In the genomic region with DNA sequence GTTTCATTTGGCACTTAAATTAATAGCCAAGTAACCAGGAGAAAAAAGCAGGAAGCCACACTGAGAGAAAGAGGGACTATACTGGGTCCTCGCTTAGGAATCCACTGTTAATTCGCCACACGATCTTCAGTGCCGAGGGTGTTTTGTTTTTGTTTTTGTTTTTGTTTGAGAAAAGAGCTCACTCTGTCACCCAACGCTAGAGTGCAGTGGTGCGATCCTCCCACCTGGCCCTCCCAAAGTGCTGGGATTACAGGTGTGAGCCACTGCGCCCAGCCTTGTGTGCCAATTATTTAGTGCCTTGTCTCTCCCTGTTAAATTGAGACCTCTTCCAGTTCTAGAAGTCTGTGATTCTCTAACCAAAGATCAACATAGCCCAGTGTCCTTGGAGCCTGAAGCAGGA, we compare ENCODE assay signal across 22 cellular contexts.
"Had no signal": no experiment of that assay in that cellular context is flagged by ENCODE, and none has a peak within 500 bp of the region (broad histone marks: within the 10 kb centered on the region; RNA-seq: fewer than 3 reads in every experiment).

No MANE protein-coding gene starts in this region.

- H3K36me3 Mint-ChIP-seq: mesothelial cell of epicardium; natural killer cell treated with Interleukin-12 subunit alpha and Interleukin-12 subunit beta and Interleukin-15 and Interleukin-18, amount 100 ng/mL, for 72 hours had no signal

- H3K9me3 Mint-ChIP-seq: memory B cell; natural killer cell treated with Interleukin-12 subunit alpha and Interleukin-12 subunit beta and Interleukin-15 and Interleukin-18, amount 100 ng/mL, for 72 hours had no signal

- H3K4me2 ChIP-seq: smooth muscle cell had no signal

- H3K4me1 Mint-ChIP-seq: memory B cell had no signal

- H3K4me3 Mint-ChIP-seq: memory B cell; mesothelial cell of epicardium; natural killer cell treated with Interleukin-12 subunit alpha and Interleukin-12 subunit beta and Interleukin-15 and Interleukin-18, amount 100 ng/mL, for 72 hours had no signal

- H3K4me1 ChIP-seq: gastrocnemius medialis, left ventricle myocardium inferior, lower lobe of right lung, suprapubic skin, thyroid gland, upper lobe of left lung, uterus had no signal

- H3K36me3 ChIP-seq: gastrocnemius medialis, left ventricle myocardium inferior, lower lobe of right lung, neutrophil, ovary, suprapubic skin, thyroid gland, upper lobe of left lung, uterus had no signal

- H3K9me3 ChIP-seq: gastrocnemius medialis, left ventricle myocardium inferior, lower lobe of right lung, neutrophil, ovary, suprapubic skin, thyroid gland, upper lobe of left lung, uterus had no signal

- H3K27ac ChIP-seq: dorsolateral prefrontal cortex, gastrocnemius medialis, left ventricle myocardium inferior, lower lobe of right lung, neutrophil, ovary, suprapubic skin, thyroid gland, upper lobe of left lung had no signal

- H3K27ac Mint-ChIP-seq: memory B cell; mesothelial cell of epicardium; natural killer cell treated with Interleukin-12 subunit alpha and Interleukin-12 subunit beta and Interleukin-15 and Interleukin-18, amount 100 ng/mL, for 72 hours; progenitor cell of endocrine pancreas had no signal

- DNase-seq: cortex of kidney; dorsolateral prefrontal cortex; effector CD8-positive, alpha-beta T cell; gastrocnemius medialis; kidney; left cardiac atrium; left ventricle myocardium inferior; lower lobe of right lung; ovary; stimulated activated CD4-positive, alpha-beta T cell treated with anti-CD3 and anti-CD28 coated beads, Interleukin-2, amount 100 ng/mL, for 48 hours; stimulated activated naive CD4-positive, alpha-beta T cell treated with Interleukin-2 at 50 U/mL for 16 hours; thyroid gland; upper lobe of left lung; uterus had no signal

- H3K27me3 ChIP-seq: gastrocnemius medialis, ovary, suprapubic skin, thyroid gland, upper lobe of left lung, uterus had no signal

- ATAC-seq: esophagus mucosa, gastrocnemius medialis, lower lobe of right lung had no signal

- H3K4me3 ChIP-seq: dorsolateral prefrontal cortex, gastrocnemius medialis, left ventricle myocardium inferior, lower lobe of right lung, ovary, smooth muscle cell, suprapubic skin, thyroid gland, upper lobe of left lung, uterus had no signal
